ENCODE assay signal across 8 cellular contexts in the genomic region with DNA sequence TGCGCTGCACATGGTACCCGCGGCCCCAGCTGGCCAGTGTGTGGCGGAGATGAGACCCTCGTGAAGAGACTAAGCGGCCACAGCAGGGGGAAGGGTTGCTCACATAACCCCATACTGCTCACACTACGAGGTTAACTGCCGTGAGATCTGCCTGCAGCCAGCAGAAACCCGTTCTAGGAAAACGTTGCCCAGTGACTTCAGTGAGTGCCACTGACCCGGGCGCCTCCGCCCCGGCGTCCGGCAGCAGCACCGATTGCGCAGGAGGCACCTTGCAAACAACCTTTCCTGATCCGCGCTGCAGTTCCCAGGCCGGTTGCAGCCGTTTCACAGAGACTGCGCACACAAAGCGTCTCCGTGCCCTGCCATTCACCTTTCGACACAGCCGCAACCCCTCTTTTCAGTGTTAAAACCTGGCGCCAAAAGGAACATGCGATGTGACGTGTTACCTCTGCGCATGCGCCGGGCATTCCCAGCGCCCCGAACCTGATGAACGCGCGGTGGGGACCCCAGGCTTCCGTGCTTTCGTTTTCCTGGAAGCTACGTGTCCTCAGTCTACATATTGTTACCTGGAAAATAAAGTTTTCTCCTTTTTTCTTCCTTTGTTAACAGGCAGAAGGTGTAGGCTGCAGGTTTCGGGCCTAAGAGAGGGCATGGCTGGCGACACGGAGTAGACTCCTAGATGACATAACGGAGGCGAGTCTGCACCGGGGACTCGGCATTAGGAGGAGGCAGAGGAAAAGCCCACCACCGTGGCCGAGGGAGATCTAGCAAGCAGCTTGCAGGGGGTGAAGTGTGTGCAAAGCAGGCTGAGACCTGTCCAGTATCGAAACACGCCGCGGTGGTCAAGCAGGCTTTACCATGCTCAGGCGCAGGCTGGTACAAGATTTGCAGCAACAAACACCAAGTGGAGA. TPM values are rescaled to one million over a fixed set of nuclear protein-coding genes. Genes with fewer than 3 reads are reported as not detected.
DNase-seq lines count a peak whose midpoint lies in the region; ATAC-seq and TF ChIP-seq lines count a peak whose summit lies in the region.

No MANE protein-coding gene starts in this region.

- no peaks in the 10 kb centered on the region for H3K9me3 Mint-ChIP-seq in activated naive CD8-positive, alpha-beta T cell (ENCODE audit: low read depth)

- peak; percentile 66 for ATAC-seq in GM21723 (IDR thresholded peaks at IDR 0.05; ENCODE audit: unreplicated experiment)
- peak; percentile 77 for ATAC-seq in SK-N-SH treated with all-trans-retinoic acid at 6 μM for 48 hours
- ATAC-seq in heart right ventricle = peak; percentile 53 to 83 (median 72)

- peak overlapping the region; percentile 95 for H3K27ac Mint-ChIP-seq in activated naive CD8-positive, alpha-beta T cell

- H3K36me3 ChIP-seq in heart right ventricle (peaks cover 0 to 17% (median 0%) of the 10 kb centered on the region in 9 donors), prostate gland (no peaks in the 10 kb centered on the region), urinary bladder (ENCODE audit: insufficient read depth) (no peaks in the 10 kb centered on the region)

- H3K4me1 ChIP-seq in heart right ventricle (peaks cover 0 to 46% (median 30%) of the 10 kb centered on the region in 9 donors), prostate gland (replicated peaks) (no peaks in the 10 kb centered on the region), urinary bladder (ENCODE audit: insufficient read depth) (no peaks in the 10 kb centered on the region)

- TF ChIP-seq CTCF in heart right ventricle (IDR thresholded peaks at IDR 0.05) (no peak), prostate gland (IDR thresholded peaks at IDR 0.05) (no peak)

- peak overlapping the region in 9 of 10 donors; percentile 64 to 79 (median 68) for H3K27ac ChIP-seq in heart right ventricle
- peak overlapping the region; percentile 72 to 75 for H3K27ac ChIP-seq in prostate gland
- H3K27ac ChIP-seq in urinary bladder (ENCODE audit: low read depth) = peak overlapping the region; percentile 85

- peak overlapping the region; percentile 88 for H3K4me3 Mint-ChIP-seq in activated naive CD8-positive, alpha-beta T cell

- H3K9me3 ChIP-seq in heart right ventricle (no peaks in the 10 kb centered on the region), prostate gland (no peaks in the 10 kb centered on the region)

- 7 to 12% methylated on average over 55 of the region's 55 CpGs for WGBS in heart right ventricle, 2 donors
- 4% methylated on average over 55 of the region's 55 CpGs for WGBS in prostate gland
- WGBS in urinary bladder = 3% methylated on average over 55 of the region's 55 CpGs

- no peaks in the 10 kb centered on the region for H3K27me3 ChIP-seq in heart right ventricle
- no peaks in the 10 kb centered on the region for H3K27me3 ChIP-seq in prostate gland (replicated peaks; ENCODE audit: insufficient read depth)

- H3K27me3 Mint-ChIP-seq in activated naive CD8-positive, alpha-beta T cell = no peaks in the 10 kb centered on the region

- intact Hi-C loops in heart right ventricle (cut with DNase I) = no loop called here
- intact Hi-C loops in prostate gland (cut with DNase I) = no loop called here

- no peak for TF ChIP-seq POLR2A in prostate gland (IDR thresholded peaks at IDR 0.05)

- H3K4me1 Mint-ChIP-seq in activated naive CD8-positive, alpha-beta T cell (ENCODE audit: low read depth) = peaks cover 35% of the 10 kb centered on the region

- H3K36me3 Mint-ChIP-seq in activated naive CD8-positive, alpha-beta T cell = no peaks in the 10 kb centered on the region

- H3K4me3 ChIP-seq in heart right ventricle = peak overlapping the region; percentile 34 to 69 (median 60)
- H3K4me3 ChIP-seq in prostate gland = peak overlapping the region; percentile 31 to 51
- peak overlapping the region; percentile 42 for H3K4me3 ChIP-seq in urinary bladder (ENCODE audit: low read depth, low read length)

- peak; percentile 87 for DNase-seq in DMS53 (lab: John Stamatoyannopoulos, UW)
- DNase-seq in LHCN-M2 (ENCODE audit: low read depth) = peak; percentile 34
- DNase-seq in heart right ventricle = peak; percentile 55 to 59
- peak; percentile 50 for DNase-seq in prostate gland (ENCODE audit: low spot score)

TF ChIP-seq in SK-N-SH treated with all-trans-retinoic acid at 6 μM for 48 hours, 23 proteins besides CTCF, POLR2A, EP300 and RAD21:
- TF ChIP-seq, protein P1, sequence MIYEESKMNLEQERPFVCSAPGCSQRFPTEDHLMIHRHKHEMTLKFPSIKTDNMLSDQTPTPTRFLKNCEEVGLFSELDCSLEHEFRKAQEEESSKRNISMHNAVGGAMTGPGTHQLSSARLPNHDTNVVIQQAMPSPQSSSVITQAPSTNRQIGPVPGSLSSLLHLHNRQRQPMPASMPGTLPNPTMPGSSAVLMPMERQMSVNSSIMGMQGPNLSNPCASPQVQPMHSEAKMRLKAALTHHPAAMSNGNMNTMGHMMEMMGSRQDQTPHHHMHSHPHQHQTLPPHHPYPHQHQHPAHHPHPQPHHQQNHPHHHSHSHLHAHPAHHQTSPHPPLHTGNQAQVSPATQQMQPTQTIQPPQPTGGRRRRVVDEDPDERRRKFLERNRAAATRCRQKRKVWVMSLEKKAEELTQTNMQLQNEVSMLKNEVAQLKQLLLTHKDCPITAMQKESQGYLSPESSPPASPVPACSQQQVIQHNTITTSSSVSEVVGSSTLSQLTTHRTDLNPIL (CRISPR knock-in tag; IDR thresholded peaks at IDR 0.05; ENCODE audit: low read depth) = no peak
TF ChIP-seq in SK-N-SH treated with all-trans-retinoic acid at 6 μM for 48 hours: peak in this region for 0.

RNA-seq across cellular contexts. Expression of a gene that starts 8.9 kb away (rescaled TPM):
- total RNA-seq in LHCN-M2 (2014; rRNA removed) = 52.6 and 72.5 TPM in 2 replicates
- polyA plus RNA-seq in LHCN-M2 (2012) = 32.9 TPM
- 10 to 100 TPM; 37.6 to 57.5 (median 47.0) TPM for total RNA-seq in heart right ventricle
- polyA plus RNA-seq in heart right ventricle = 10 to 100 TPM; 22.3 to 27.6 TPM
- 10 to 100 TPM; 36.8 to 46.1 TPM for total RNA-seq in prostate gland
- 47.3 TPM for total RNA-seq in urinary bladder
- polyA plus RNA-seq in urinary bladder = 37.2 TPM

Comparison
In these comparisons a context has a peak if more than half of its experiments do, and no peak if none do; other contexts are left out.
1. Peak in every context shown above with its lines: DNase-seq, ATAC-seq, H3K4me3 ChIP-seq and H3K27ac ChIP-seq.
2. DNase-seq: peak in every context shown above with its lines; median percentile 87 in DMS53; 57 in heart right ventricle; 50 in prostate gland; 34 in LHCN-M2.